1 cellular context compared by ENCODE assay signal in the genomic region with DNA sequence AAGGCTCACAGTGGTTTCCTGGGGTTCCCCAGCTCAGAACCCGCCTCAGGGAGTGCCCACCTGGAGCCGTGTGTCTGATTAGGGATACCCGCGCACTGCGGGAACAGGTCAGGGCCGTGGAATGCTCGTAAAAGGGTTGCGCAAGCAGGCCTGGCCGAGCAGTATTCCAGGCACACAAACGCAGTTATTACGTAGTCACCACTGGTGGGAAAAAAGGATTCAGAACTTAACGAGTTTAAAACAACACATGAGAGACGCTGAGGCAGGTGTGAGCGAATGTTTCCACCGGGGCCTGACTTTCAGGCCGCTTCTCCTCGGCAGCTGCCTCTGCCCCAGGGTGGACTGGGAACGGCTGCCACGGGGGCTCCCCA.
TF ChIP-seq lines count a peak whose summit lies in the region.

No MANE protein-coding gene starts in this region.

TF ChIP-seq in HepG2, 621 proteins besides CTCF, POLR2A, EP300 and RAD21:
- TF ChIP-seq BCL6 (CRISPR knock-in tag; IDR thresholded peaks at IDR 0.05): 0 out of 2 replicates have a peak, but pooled peaks have one; percentile 16
- no peak for TF ChIP-seq ZBTB7B (CRISPR knock-in tag; IDR thresholded peaks at IDR 0.05)
- TF ChIP-seq GATA4 (IDR thresholded peaks at IDR 0.05; ENCODE audit: borderline replicate concordance, low read depth): no peak
- TF ChIP-seq FOSL2 (CRISPR knock-in tag; IDR thresholded peaks at IDR 0.05): 0 out of 2 replicates have a peak, but pooled peaks have one; percentile 29
- TF ChIP-seq, protein P1, sequence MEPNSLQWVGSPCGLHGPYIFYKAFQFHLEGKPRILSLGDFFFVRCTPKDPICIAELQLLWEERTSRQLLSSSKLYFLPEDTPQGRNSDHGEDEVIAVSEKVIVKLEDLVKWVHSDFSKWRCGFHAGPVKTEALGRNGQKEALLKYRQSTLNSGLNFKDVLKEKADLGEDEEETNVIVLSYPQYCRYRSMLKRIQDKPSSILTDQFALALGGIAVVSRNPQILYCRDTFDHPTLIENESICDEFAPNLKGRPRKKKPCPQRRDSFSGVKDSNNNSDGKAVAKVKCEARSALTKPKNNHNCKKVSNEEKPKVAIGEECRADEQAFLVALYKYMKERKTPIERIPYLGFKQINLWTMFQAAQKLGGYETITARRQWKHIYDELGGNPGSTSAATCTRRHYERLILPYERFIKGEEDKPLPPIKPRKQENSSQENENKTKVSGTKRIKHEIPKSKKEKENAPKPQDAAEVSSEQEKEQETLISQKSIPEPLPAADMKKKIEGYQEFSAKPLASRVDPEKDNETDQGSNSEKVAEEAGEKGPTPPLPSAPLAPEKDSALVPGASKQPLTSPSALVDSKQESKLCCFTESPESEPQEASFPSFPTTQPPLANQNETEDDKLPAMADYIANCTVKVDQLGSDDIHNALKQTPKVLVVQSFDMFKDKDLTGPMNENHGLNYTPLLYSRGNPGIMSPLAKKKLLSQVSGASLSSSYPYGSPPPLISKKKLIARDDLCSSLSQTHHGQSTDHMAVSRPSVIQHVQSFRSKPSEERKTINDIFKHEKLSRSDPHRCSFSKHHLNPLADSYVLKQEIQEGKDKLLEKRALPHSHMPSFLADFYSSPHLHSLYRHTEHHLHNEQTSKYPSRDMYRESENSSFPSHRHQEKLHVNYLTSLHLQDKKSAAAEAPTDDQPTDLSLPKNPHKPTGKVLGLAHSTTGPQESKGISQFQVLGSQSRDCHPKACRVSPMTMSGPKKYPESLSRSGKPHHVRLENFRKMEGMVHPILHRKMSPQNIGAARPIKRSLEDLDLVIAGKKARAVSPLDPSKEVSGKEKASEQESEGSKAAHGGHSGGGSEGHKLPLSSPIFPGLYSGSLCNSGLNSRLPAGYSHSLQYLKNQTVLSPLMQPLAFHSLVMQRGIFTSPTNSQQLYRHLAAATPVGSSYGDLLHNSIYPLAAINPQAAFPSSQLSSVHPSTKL (CRISPR knock-in tag; IDR thresholded peaks at IDR 0.05): 0 out of 2 replicates have a peak, but pooled peaks have one; percentile 21
- TF ChIP-seq HDAC1 (CRISPR knock-in tag; IDR thresholded peaks at IDR 0.05): peak; percentile 16; the same call in 1 of the 2 replicates
- 0 out of 2 replicates have a peak, but pooled peaks have one; percentile 25 for TF ChIP-seq GATAD2A (CRISPR knock-in tag; IDR thresholded peaks at IDR 0.05)
- TF ChIP-seq ZKSCAN5 (CRISPR knock-in tag; IDR thresholded peaks at IDR 0.05): no peak
- no peak for TF ChIP-seq ZNF891 (CRISPR knock-in tag; IDR thresholded peaks at IDR 0.05)
- TF ChIP-seq CEBPB (IDR thresholded peaks at IDR 0.05; ENCODE audit: borderline replicate concordance, low read depth, low read length): peak; percentile 96
- peak; percentile 20 for TF ChIP-seq HNRNPLL (IDR thresholded peaks at IDR 0.05; ENCODE audit: low read depth, low read length, poor library complexity, severe bottlenecking)
- peak; percentile 47 for TF ChIP-seq TEAD3 (CRISPR knock-in tag; optimal IDR thresholded peaks at IDR 0.05; ENCODE audit: borderline replicate concordance)
- no peak for TF ChIP-seq ARNT (IDR thresholded peaks at IDR 0.05)
- no peak for TF ChIP-seq CREB1 (IDR thresholded peaks at IDR 0.05)
- peak; percentile 41; the same call in 1 of the 2 replicates for TF ChIP-seq CREB1 (CRISPR knock-in tag; IDR thresholded peaks at IDR 0.05)
- peak; percentile 90 for TF ChIP-seq CEBPG (CRISPR knock-in tag; IDR thresholded peaks at IDR 0.05)
